ENCODE assay signal across 1 cellular context in genomic region chr20:36676701-36677421, GRCh38.
TF ChIP-seq lines count a peak whose summit lies in the region.

No MANE protein-coding gene starts in this region.

TF ChIP-seq in K562, 482 proteins besides CTCF, POLR2A, EP300 and RAD21 (continued from another document):
- TF ChIP-seq NKRF (IDR thresholded peaks at IDR 0.05; ENCODE audit: borderline replicate concordance) (no peak), POLR2AphosphoS5 (IDR thresholded peaks at IDR 0.05; ENCODE audit: control insufficient read depth, insufficient read depth, low read depth, low read length) (no peak), MCM3 (IDR thresholded peaks at IDR 0.05) (no peak), TOE1 (IDR thresholded peaks at IDR 0.05; ENCODE audit: borderline replicate concordance) (no peak), TOE1 (CRISPR knock-in tag; IDR thresholded peaks at IDR 0.05; ENCODE audit: borderline replicate concordance, low read depth) (no peak), CBX1 (IDR thresholded peaks at IDR 0.05; ENCODE audit: low read depth) (no peak), HDAC8 (tag; IDR thresholded peaks at IDR 0.05) (no peak), SRSF1 (IDR thresholded peaks at IDR 0.05; ENCODE audit: low read depth, low read length) (no peak), NFE2L1 (tag; IDR thresholded peaks at IDR 0.05; ENCODE audit: borderline replicate concordance, low read depth) (no peak)
